13 cellular contexts compared by ENCODE assay signal in genomic region chr20:19887566-19888268, GRCh38.
A peak's percentile ranks its signal among the peaks of the same experiment; 100 is the strongest.
DNase-seq lines count a peak whose midpoint lies in the region; ATAC-seq, FAIRE-seq and TF ChIP-seq lines count a peak whose summit lies in the region.
"Had no signal": no experiment of that assay in that cellular context is flagged by ENCODE, and none has a peak within 500 bp of the region (broad histone marks: within the 10 kb centered on the region; RNA-seq: fewer than 3 reads in every experiment).

No MANE protein-coding gene starts in this region.

- CTCF ChIA-PET in A549 (lab: Yijun Ruan, JAX), result interaction anchor here (0.7 to 8.1 kb wide), 31 partner anchors 10 to 206 kb away, joined by 3 to 130 read pairs (median 7); no protein-coding TSS in a partner anchor

- H2AFZ ChIP-seq in hepatocyte, result no peak overlapping the region

- no peak for TF ChIP-seq POLR2A in A549 (IDR thresholded peaks at IDR 0.05; ENCODE audit: low read length)
- no peak for TF ChIP-seq POLR2A in prostate gland (IDR thresholded peaks at IDR 0.05)

- H3K9me3 Mint-ChIP-seq in effector memory CD8-positive, alpha-beta T cell, result peaks cover 0 to 2% of the 10 kb centered on the region in 2 donors
- H3K9me3 Mint-ChIP-seq: stimulated activated naive CD8-positive, alpha-beta T cell treated with anti-CD3 and anti-CD28 coated beads, Interleukin-15, Interleukin-2, amounts not matched to agents 100 ng/mL and 50 ng/mL, for 24 hours had no signal

- intact Hi-C loops in prostate gland (cut with DNase I), result loop anchor here (2.0 to 10.0 kb wide), 3 partner anchors 103 to 193 kb away; no protein-coding TSS in a partner anchor

- H4K20me1 ChIP-seq in hepatocyte (ENCODE audit: insufficient read depth, poor library complexity, severe bottlenecking), result no peaks in the 10 kb centered on the region

- H3K4me2 ChIP-seq in A549 (peak overlapping the region; percentile 74), hepatocyte (peak overlapping the region; percentile 61)

- no peak for TF ChIP-seq RAD21 in A549 (conservative IDR thresholded peaks at IDR 0.05 in 1 of 2, IDR thresholded peaks at IDR 0.05 in 1 of 2)

- peaks cover 7% of the 10 kb centered on the region for H3K79me2 ChIP-seq in hepatocyte

- H3K36me3 ChIP-seq in hepatocyte (replicated peaks; ENCODE audit: insufficient read depth, low read depth) (no peaks in the 10 kb centered on the region), prostate gland (no peaks in the 10 kb centered on the region)
- H3K36me3 ChIP-seq: neutrophil had no signal

- H3K27me3 ChIP-seq in hepatocyte (no peaks in the 10 kb centered on the region), prostate gland (replicated peaks; ENCODE audit: insufficient read depth) (no peaks in the 10 kb centered on the region)

- TF ChIP-seq EP300 in A549 (IDR thresholded peaks at IDR 0.05), result no peak

- no peak for ATAC-seq in A549
- ATAC-seq in effector memory CD8-positive, alpha-beta T cell (replicated peaks), result no peak

- TF ChIP-seq CTCF in A549 (IDR thresholded peaks at IDR 0.05), result no peak
- no peak for TF ChIP-seq CTCF in hepatocyte (IDR thresholded peaks at IDR 0.05; ENCODE audit: poor library complexity)
- no peak for TF ChIP-seq CTCF in prostate gland (IDR thresholded peaks at IDR 0.05)

- H3K36me3 Mint-ChIP-seq in effector memory CD8-positive, alpha-beta T cell (ENCODE audit: insufficient read depth), result no peaks in the 10 kb centered on the region

- peaks cover 25 to 31% of the 10 kb centered on the region in 2 donors for H3K27me3 Mint-ChIP-seq in effector memory CD8-positive, alpha-beta T cell

- no peak overlapping the region for H3K4me3 Mint-ChIP-seq in effector memory CD8-positive, alpha-beta T cell
- H3K4me3 Mint-ChIP-seq: stimulated activated naive CD8-positive, alpha-beta T cell treated with anti-CD3 and anti-CD28 coated beads, Interleukin-15, Interleukin-2, amounts not matched to agents 100 ng/mL and 50 ng/mL, for 24 hours had no signal

- H3K9me3 ChIP-seq in A549 (no peaks in the 10 kb centered on the region), hepatocyte (ENCODE audit: low read depth) (no peaks in the 10 kb centered on the region), prostate gland (no peaks in the 10 kb centered on the region)
- H3K9me3 ChIP-seq: neutrophil had no signal

- no peak for DNase-seq in A549 (ENCODE audit: low read depth in 1 of 2, low spot score in 1 of 2)
- no peak for DNase-seq in hepatocyte (ENCODE audit: low spot score)
- no peak for DNase-seq in prostate gland (ENCODE audit: low spot score)
- no peak for DNase-seq in dedifferentiated amniotic fluid mesenchymal stem cell (ENCODE audit: extremely low spot score)
- no peak for DNase-seq in stimulated activated CD4-positive, alpha-beta T cell treated with anti-CD3 and anti-CD28 coated beads, Interleukin-4, amount 100 ng/mL, for 1 hour
- DNase-seq in DMS114 treated with DMSO at 0.1 percent for 48 hours (lab: John Stamatoyannopoulos, UW; ENCODE audit: unreplicated experiment), result no peak
- no peak for DNase-seq in effector memory CD8-positive, alpha-beta T cell
- DNase-seq: NCI-H446 treated with DMSO at 0.1 percent for 48 hours; stimulated activated CD4-positive, alpha-beta T cell treated with anti-CD3 and anti-CD28 coated beads, Interleukin-2, amount 100 ng/mL, for 48 hours had no signal

- 39% methylated on average over 7 of the region's 7 CpGs for WGBS in A549 (ENCODE audit: missing lambda C conversion rate)
- WGBS in hepatocyte (ENCODE audit: low lambda C conversion rate, missing lambda C conversion rate), result 71% methylated on average over 7 of the region's 7 CpGs
- WGBS in prostate gland, result 27% methylated on average over 7 of the region's 7 CpGs

- POLR2A ChIA-PET in A549 (lab: Yijun Ruan, JAX), result interaction anchor here (1.1 to 6.0 kb wide), 3 partner anchors 88 to 130 kb away, joined by 3 to 92 read pairs (median 12); partner anchors contain the start of gene RIN2

- H3K4me1 ChIP-seq in A549 (peaks cover 74% of the 10 kb centered on the region), hepatocyte (ENCODE audit: insufficient read depth) (peaks cover 66% of the 10 kb centered on the region), prostate gland (replicated peaks) (peaks cover 27% of the 10 kb centered on the region)

- H3K9me2 ChIP-seq in hepatocyte (replicated peaks; ENCODE audit: insufficient read depth), result no peaks in the 10 kb centered on the region

- H3K4me3 ChIP-seq in A549, result peak overlapping the region; percentile 31
- no peak overlapping the region for H3K4me3 ChIP-seq in hepatocyte
- H3K4me3 ChIP-seq in prostate gland, result no peak overlapping the region

- FAIRE-seq in A549 (lab: Jason Lieb, UNC), result no peak
- FAIRE-seq: TTC549 had no signal

- no peaks in the 10 kb centered on the region for H3K4me1 Mint-ChIP-seq in effector memory CD8-positive, alpha-beta T cell (ENCODE audit: low read depth in 2 of 2)

- peak overlapping the region; percentile 92 to 97 for H3K27ac ChIP-seq in A549
- H3K27ac ChIP-seq in angular gyrus (ENCODE audit: low read depth, low read length), result peak overlapping the region; percentile 89
- H3K27ac ChIP-seq in hepatocyte, result peak overlapping the region; percentile 89
- H3K27ac ChIP-seq in prostate gland, result peak overlapping the region; percentile 79 to 82
- H3K27ac ChIP-seq: neutrophil had no signal

- no peak overlapping the region for H3K27ac Mint-ChIP-seq in effector memory CD8-positive, alpha-beta T cell
- H3K27ac Mint-ChIP-seq: stimulated activated naive CD8-positive, alpha-beta T cell treated with anti-CD3 and anti-CD28 coated beads, Interleukin-15, Interleukin-2, amounts not matched to agents 100 ng/mL and 50 ng/mL, for 24 hours had no signal

TF ChIP-seq in A549, 52 proteins besides CTCF, POLR2A, EP300 and RAD21:
- TF ChIP-seq MAFK (IDR thresholded peaks at IDR 0.05; ENCODE audit: partially characterized antibody) (peak; percentile 76), FOXS1 (CRISPR knock-in tag; IDR thresholded peaks at IDR 0.05) (no peak), RFX5 (IDR thresholded peaks at IDR 0.05) (no peak), EHF (CRISPR knock-in tag; IDR thresholded peaks at IDR 0.05) (no peak)
